17 cellular contexts compared by ENCODE assay signal in the genomic region with DNA sequence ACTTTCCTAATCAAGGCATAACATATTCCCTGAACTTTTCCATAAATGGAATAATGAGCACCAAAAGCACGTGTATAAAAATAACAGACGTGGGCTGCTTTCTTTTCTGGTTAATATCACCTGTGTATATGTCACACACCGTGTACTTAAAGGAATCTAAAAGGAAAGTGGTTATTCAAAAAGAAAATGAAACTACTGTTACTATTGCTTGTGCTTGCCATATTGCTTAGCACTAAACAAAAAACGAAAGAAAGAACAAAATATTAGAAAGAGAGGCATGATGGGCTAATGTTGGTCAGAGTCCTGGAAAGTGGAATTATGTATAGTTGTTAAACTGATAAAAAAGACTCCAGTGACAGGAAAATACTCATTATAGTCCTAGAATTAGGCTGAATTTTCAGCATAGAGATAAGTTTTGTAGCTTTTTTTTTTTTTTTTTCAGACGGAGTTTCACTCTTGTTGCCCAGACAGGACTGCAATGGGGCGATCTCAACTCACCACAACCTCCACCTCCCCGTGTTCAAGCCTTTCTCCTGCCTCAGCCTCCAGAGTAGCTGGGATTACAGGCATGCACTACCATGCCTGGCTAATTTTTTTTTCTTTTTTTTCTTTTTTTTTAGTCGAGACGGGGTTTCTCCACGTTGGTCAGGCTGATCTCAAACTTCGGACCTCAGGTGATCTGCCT.
A peak's percentile ranks its signal among the peaks of the same experiment; 100 is the strongest.
DNase-seq lines count a peak whose midpoint lies in the region; ATAC-seq and TF ChIP-seq lines count a peak whose summit lies in the region.
"Had no signal": no experiment of that assay in that cellular context is flagged by ENCODE, and none has a peak within 500 bp of the region (broad histone marks: within the 10 kb centered on the region; RNA-seq: fewer than 3 reads in every experiment).

No MANE protein-coding gene starts in this region.

- DNase-seq in coronary artery (ENCODE audit: low spot score) (no peak), NCI-H526 (lab: John Stamatoyannopoulos, UW) (no peak), COLO829 (ENCODE audit: low spot score) (no peak), NCI-H510A treated with DMSO at 0.1 percent for 48 hours (lab: John Stamatoyannopoulos, UW) (no peak), NCI-H128 (lab: John Stamatoyannopoulos, UW; ENCODE audit: unreplicated experiment) (no peak)
- DNase-seq: activated effector memory CD4-positive, alpha-beta T cell treated with Interleukin-2 at 50 U/mL for 16 hours; body of pancreas; effector memory CD8-positive, alpha-beta T cell; GF-D8; KBM-7; stimulated activated CD4-positive, alpha-beta T cell treated with anti-CD3 and anti-CD28 coated beads, Interleukin-2, amount 100 ng/mL, for 48 hours; stomach; T-helper 17 cell had no signal

- H3K4me3 ChIP-seq in coronary artery, result peak overlapping the region; percentile 8
- H3K4me3 ChIP-seq: body of pancreas, stomach had no signal

- H3K27ac ChIP-seq in coronary artery, result no peak overlapping the region
- H3K27ac ChIP-seq: body of pancreas, C4-2B, stomach had no signal

- ATAC-seq in GM18517 (IDR thresholded peaks at IDR 0.05; ENCODE audit: unreplicated experiment) (peak; percentile 77), GM21619 (IDR thresholded peaks at IDR 0.05; ENCODE audit: unreplicated experiment) (peak; percentile 79), HG03342 (IDR thresholded peaks at IDR 0.05; ENCODE audit: unreplicated experiment) (peak; percentile 89)
- ATAC-seq: body of pancreas; effector memory CD8-positive, alpha-beta T cell; T-helper 17 cell had no signal

- no peak for TF ChIP-seq CTCF in coronary artery (IDR thresholded peaks at IDR 0.05)
